Comparison of ENCODE assay signal across 20 cellular contexts in genomic region chr6:124076336-124077048, GRCh38.
A peak's percentile ranks its signal among the peaks of the same experiment; 100 is the strongest.
DNase-seq lines count a peak whose midpoint lies in the region; ATAC-seq, FAIRE-seq and TF ChIP-seq lines count a peak whose summit lies in the region.
"Had no signal": no experiment of that assay in that cellular context is flagged by ENCODE, and none has a peak within 500 bp of the region (broad histone marks: within the 10 kb centered on the region; RNA-seq: fewer than 3 reads in every experiment).

No MANE protein-coding gene starts in this region.

- no peak overlapping the region for H3K4me2 ChIP-seq in A549
- H3K4me2 ChIP-seq in Karpas-422 (ENCODE audit: low read depth, low read length, poor library complexity, severe bottlenecking), result no peak overlapping the region

- H3K79me2 ChIP-seq in Karpas-422 (ENCODE audit: low read length), result no peaks in the 10 kb centered on the region

- DNase-seq in A549 (ENCODE audit: low read depth in 1 of 2, low spot score in 1 of 2) (no peak), DMS79 treated with DMSO at 0.1 percent for 48 hours (lab: John Stamatoyannopoulos, UW) (peak; percentile 92), NCI-H2081 (lab: John Stamatoyannopoulos, UW) (peak; percentile 45 to 82), astrocyte of the spinal cord (ENCODE audit: low read depth, low spot score) (peak; percentile 18), Karpas-422 (no peak), medulla oblongata (ENCODE audit: extremely low spot score) (no peak), urothelium cell line (ENCODE audit: low spot score) (no peak)
- DNase-seq: activated CD4-positive, alpha-beta T cell treated with anti-CD3 and anti-CD28 coated beads, Interleukin-2, amount 10 ng/mL, durations not matched to agents 24 days and 14 days; activated CD8-positive, alpha-beta memory T cell treated with anti-CD3 and anti-CD28 coated beads, Interleukin-2, amount 50 U/mL, for 48 hours; CD8-positive, alpha-beta T cell; endodermal cell; H9; ovary; SW 1271; upper lobe of left lung had no signal

- H2AFZ ChIP-seq in Karpas-422 (ENCODE audit: low read length), result no peak overlapping the region

- H3K27me3 ChIP-seq in Karpas-422 (ENCODE audit: low read length), result no peaks in the 10 kb centered on the region
- H3K27me3 ChIP-seq: ovary, upper lobe of left lung had no signal

- in situ Hi-C loops in astrocyte of the spinal cord (cut with HindIII; ENCODE audit: low sequenced_read_pairs), result no loop called here

- TF ChIP-seq CTCF in A549 (IDR thresholded peaks at IDR 0.05), result no peak
- no peak for TF ChIP-seq CTCF in astrocyte of the spinal cord (IDR thresholded peaks at IDR 0.05; ENCODE audit: low read depth, low read length)

- H3K9me3 ChIP-seq in A549 (no peaks in the 10 kb centered on the region), Karpas-422 (ENCODE audit: low read length) (peaks cover 9% of the 10 kb centered on the region)
- H3K9me3 ChIP-seq: ovary had no signal

- no peaks in the 10 kb centered on the region for H3K4me1 ChIP-seq in A549
- H3K4me1 ChIP-seq in Karpas-422 (ENCODE audit: low read length), result no peaks in the 10 kb centered on the region
- H3K4me1 ChIP-seq: upper lobe of left lung had no signal

- TF ChIP-seq POLR2A in A549 (IDR thresholded peaks at IDR 0.05; ENCODE audit: low read length), result no peak

- H3K36me3 ChIP-seq in Karpas-422 (ENCODE audit: insufficient read depth, low read length), result no peaks in the 10 kb centered on the region
- H3K36me3 ChIP-seq: ovary, upper lobe of left lung had no signal

- no peaks in the 10 kb centered on the region for H3K9me2 ChIP-seq in Karpas-422 (replicated peaks; ENCODE audit: insufficient read depth, low read length)

- H3K27ac ChIP-seq in A549 (no peak overlapping the region), Karpas-422 (ENCODE audit: low read length) (no peak overlapping the region)
- H3K27ac ChIP-seq: ovary, upper lobe of left lung had no signal

- H3K4me3 ChIP-seq in A549 (no peak overlapping the region), astrocyte of the spinal cord (ENCODE audit: low read depth, low read length) (no peak overlapping the region), Karpas-422 (ENCODE audit: low read length) (no peak overlapping the region)
- H3K4me3 ChIP-seq: K562, lung, ovary, upper lobe of left lung had no signal

- no peak for TF ChIP-seq RAD21 in A549 (conservative IDR thresholded peaks at IDR 0.05 in 1 of 2, IDR thresholded peaks at IDR 0.05 in 1 of 2)

- no peak for TF ChIP-seq EP300 in A549 (IDR thresholded peaks at IDR 0.05)

- CTCF ChIA-PET in A549 (lab: Yijun Ruan, JAX), result no interaction called here

- POLR2A ChIA-PET in A549 (lab: Yijun Ruan, JAX), result no interaction called here

- no peak for FAIRE-seq in A549 (lab: Jason Lieb, UNC)
- no peak for FAIRE-seq in urothelium cell line (lab: Jason Lieb, UNC)
- FAIRE-seq: GM19239, K562, TTC549 had no signal

- no peak for ATAC-seq in A549
- ATAC-seq in HG02571 (IDR thresholded peaks at IDR 0.05; ENCODE audit: unreplicated experiment), result no peak
- ATAC-seq: CD8-positive, alpha-beta T cell; K562 had no signal

- WGBS in A549 (ENCODE audit: missing lambda C conversion rate), result 0% methylated on average over 5 of the region's 5 CpGs

- H4K20me1 ChIP-seq in Karpas-422 (ENCODE audit: insufficient read depth, low read depth, low read length), result no peaks in the 10 kb centered on the region

- H3K9ac ChIP-seq in Karpas-422 (ENCODE audit: low read length), result no peak overlapping the region

TF ChIP-seq in A549, 52 proteins besides CTCF, POLR2A, EP300 and RAD21:
- TF ChIP-seq MAFK (IDR thresholded peaks at IDR 0.05; ENCODE audit: partially characterized antibody), result peak; percentile 14
- TF ChIP-seq POLR2AphosphoS2 (conservative IDR thresholded peaks at IDR 0.05; ENCODE audit: low read length), result no peak
- no peak for TF ChIP-seq ZNF302 (CRISPR knock-in tag; IDR thresholded peaks at IDR 0.05)

Comparison
In these comparisons a context has a peak if more than half of its experiments do, and no peak if none do; other contexts are left out.
1. DNase-seq: peak in DMS79 treated with DMSO at 0.1 percent for 48 hours (single experiment), NCI-H2081 (2 of 2) and astrocyte of the spinal cord (single experiment); none in A549 (0 of 2), Karpas-422 (single experiment), medulla oblongata (single experiment) and urothelium cell line (single experiment).